In genomic region chr3:98732239-98733054, GRCh38 we compare ENCODE assay signal across 8 cellular contexts. TPM values are rescaled to one million over a fixed set of nuclear protein-coding genes. Genes with fewer than 3 reads are reported as not detected.
A peak's percentile ranks its signal among the peaks of the same experiment; 100 is the strongest.
DNase-seq lines count a peak whose midpoint lies in the region; ATAC-seq and TF ChIP-seq lines count a peak whose summit lies in the region.

No MANE protein-coding gene starts in this region.

- H3K4me1 Mint-ChIP-seq in activated T-helper 1 cell treated with anti-CD3 and anti-CD28 coated beads, Interleukin-12 subunit alpha, Interleukin-12 subunit beta, Interleukin-2, Interleukin-4 antibody, amounts not matched to agents 30 ng/mL and 10 ng/mL and 1 ng/mL, durations not matched to agents 14 hours and 24 hours and 36 hours (ENCODE audit: low read depth) = peaks cover 13% of the 10 kb centered on the region

- H3K4me3 Mint-ChIP-seq in activated T-helper 1 cell treated with anti-CD3 and anti-CD28 coated beads, Interleukin-12 subunit alpha, Interleukin-12 subunit beta, Interleukin-2, Interleukin-4 antibody, amounts not matched to agents 30 ng/mL and 10 ng/mL and 1 ng/mL, durations not matched to agents 14 hours and 24 hours and 36 hours = peak overlapping the region; percentile 65

- no peaks in the 10 kb centered on the region for H4K20me1 ChIP-seq in neural cell (ENCODE audit: insufficient read depth)

- H2AFZ ChIP-seq in neural cell (ENCODE audit: low read depth, low read length) = peak overlapping the region; percentile 68

- H3K27me3 Mint-ChIP-seq in activated T-helper 1 cell treated with anti-CD3 and anti-CD28 coated beads, Interleukin-12 subunit alpha, Interleukin-12 subunit beta, Interleukin-2, Interleukin-4 antibody, amounts not matched to agents 30 ng/mL and 10 ng/mL and 1 ng/mL, durations not matched to agents 14 hours and 24 hours and 36 hours (ENCODE audit: insufficient read depth) = peaks cover 53% of the 10 kb centered on the region

- H3K36me3 ChIP-seq in MG63 (no peaks in the 10 kb centered on the region), neural cell (ENCODE audit: insufficient read depth, low read length) (no peaks in the 10 kb centered on the region)

- peak overlapping the region; percentile 70 for H3K4me3 ChIP-seq in MG63
- H3K4me3 ChIP-seq in neural cell (ENCODE audit: low read length) = peak overlapping the region; percentile 96

- no peaks in the 10 kb centered on the region for H3K36me3 Mint-ChIP-seq in activated T-helper 1 cell treated with anti-CD3 and anti-CD28 coated beads, Interleukin-12 subunit alpha, Interleukin-12 subunit beta, Interleukin-2, Interleukin-4 antibody, amounts not matched to agents 30 ng/mL and 10 ng/mL and 1 ng/mL, durations not matched to agents 14 hours and 24 hours and 36 hours (ENCODE audit: low read depth)

- no peaks in the 10 kb centered on the region for H3F3A ChIP-seq in neural cell (ENCODE audit: insufficient read depth, low read length, poor library complexity, severe bottlenecking)

- H3K9me3 ChIP-seq in MG63 (no peaks in the 10 kb centered on the region), neural cell (ENCODE audit: low read length) (no peaks in the 10 kb centered on the region)

- H3K27me3 ChIP-seq in MG63 (no peaks in the 10 kb centered on the region; the same call in 1 of the 2 replicates), neural cell (ENCODE audit: insufficient read depth, low read depth, low read length) (peaks cover 28% of the 10 kb centered on the region)

- DNase-seq in NCI-H2227 (lab: John Stamatoyannopoulos, UW; ENCODE audit: unreplicated experiment) = peak; percentile 6
- DNase-seq in NCI-H2227 treated with DMSO at 0.1 percent for 48 hours (lab: John Stamatoyannopoulos, UW) = no peak
- peak; percentile 23 for DNase-seq in H4 (ENCODE audit: low spot score)
- peak; percentile 56 for DNase-seq in MG63
- no peak for DNase-seq in activated T-helper 1 cell treated with anti-CD3 and anti-CD28 coated beads, Interleukin-12 subunit alpha, Interleukin-12 subunit beta, Interleukin-2, Interleukin-4 antibody, amounts not matched to agents 30 ng/mL and 10 ng/mL and 1 ng/mL, durations not matched to agents 14 hours and 24 hours and 36 hours (ENCODE audit: low spot score)
- peak; percentile 41 for DNase-seq in glomerular visceral epithelial cell (ENCODE audit: extremely low spot score)

- no peak for TF ChIP-seq EP300 in neural cell (conservative IDR thresholded peaks at IDR 0.05; ENCODE audit: poor library complexity, severe bottlenecking)

- TF ChIP-seq RAD21 in neural cell (conservative IDR thresholded peaks at IDR 0.05) = no peak

- intact Hi-C loops in activated T-helper 1 cell treated with anti-CD3 and anti-CD28 coated beads, Interleukin-12 subunit alpha, Interleukin-12 subunit beta, Interleukin-2, Interleukin-4 antibody, amounts not matched to agents 30 ng/mL and 10 ng/mL and 1 ng/mL, durations not matched to agents 14 hours and 24 hours and 36 hours (cut with micrococcal nuclease) = loop anchor here (5.0 kb wide), 1 partner anchor 210 kb away; the partner anchor contains the start of gene CLDND1

- peak overlapping the region; percentile 54 for H3K4me2 ChIP-seq in neural cell (ENCODE audit: low read length)

- H3K27ac Mint-ChIP-seq in activated T-helper 1 cell treated with anti-CD3 and anti-CD28 coated beads, Interleukin-12 subunit alpha, Interleukin-12 subunit beta, Interleukin-2, Interleukin-4 antibody, amounts not matched to agents 30 ng/mL and 10 ng/mL and 1 ng/mL, durations not matched to agents 14 hours and 24 hours and 36 hours = no peak overlapping the region

- peak overlapping the region; percentile 8 for H3K27ac ChIP-seq in neural cell (ENCODE audit: low read length)

- ATAC-seq in GM18520 (IDR thresholded peaks at IDR 0.05; ENCODE audit: unreplicated experiment) = no peak

- peak overlapping the region; percentile 74 for H3K9ac ChIP-seq in neural cell (ENCODE audit: low read length)

- H3K9me3 Mint-ChIP-seq in activated T-helper 1 cell treated with anti-CD3 and anti-CD28 coated beads, Interleukin-12 subunit alpha, Interleukin-12 subunit beta, Interleukin-2, Interleukin-4 antibody, amounts not matched to agents 30 ng/mL and 10 ng/mL and 1 ng/mL, durations not matched to agents 14 hours and 24 hours and 36 hours = no peaks in the 10 kb centered on the region

- no peaks in the 10 kb centered on the region for H3K79me2 ChIP-seq in neural cell (replicated peaks; ENCODE audit: insufficient read depth, low read length)

- H3K9me2 ChIP-seq in neural cell (ENCODE audit: insufficient read depth, low read length) = no peaks in the 10 kb centered on the region

- TF ChIP-seq CTCF in neural cell (IDR thresholded peaks at IDR 0.05; ENCODE audit: poor library complexity, severe bottlenecking) = no peak

TF ChIP-seq in neural cell, 6 proteins besides CTCF, POLR2A, EP300 and RAD21:
- TF ChIP-seq SMC3 (conservative IDR thresholded peaks at IDR 0.05; ENCODE audit: poor library complexity) (no peak), MXI1 (conservative IDR thresholded peaks at IDR 0.05; ENCODE audit: poor library complexity, severe bottlenecking) (peak; percentile 5)

RNA-seq across cellular contexts. Expression of gene ST3GAL6, which starts 30.7 kb away (rescaled TPM):
- 4.6 and 11.9 TPM in 2 replicates for total RNA-seq in H4 (2014; rRNA removed; shearing (Covaris generic))
- total RNA-seq in MG63 (2014; rRNA removed; shearing (Covaris generic); ENCODE audit: low replicate concordance) = 1.4 and 2.0 TPM in 2 replicates
- total RNA-seq in activated T-helper 1 cell treated with anti-CD3 and anti-CD28 coated beads, Interleukin-12 subunit alpha, Interleukin-12 subunit beta, Interleukin-2, Interleukin-4 antibody, amounts not matched to agents 30 ng/mL and 10 ng/mL and 1 ng/mL, durations not matched to agents 14 hours and 24 hours and 36 hours = 0.44 and 0.83 TPM in 2 replicates
- polyA plus RNA-seq in neural cell = 3.7 and 11.1 TPM in 2 replicates
- polyA minus RNA-seq in neural cell = 3.5 and 3.9 TPM in 2 replicates

Comparison
In these comparisons a context has a peak if more than half of its experiments do, and no peak if none do; other contexts are left out.
1. DNase-seq: peak in NCI-H2227 (single experiment), H4 (single experiment), MG63 (single experiment) and glomerular visceral epithelial cell (single experiment); none in NCI-H2227 treated with DMSO at 0.1 percent for 48 hours (single experiment) and activated T-helper 1 cell treated with anti-CD3 and anti-CD28 coated beads, Interleukin-12 subunit alpha, Interleukin-12 subunit beta, Interleukin-2, Interleukin-4 antibody, amounts not matched to agents 30 ng/mL and 10 ng/mL and 1 ng/mL, durations not matched to agents 14 hours and 24 hours and 36 hours (single experiment).